Comparison of ENCODE assay signal across 20 cellular contexts in the genomic region with DNA sequence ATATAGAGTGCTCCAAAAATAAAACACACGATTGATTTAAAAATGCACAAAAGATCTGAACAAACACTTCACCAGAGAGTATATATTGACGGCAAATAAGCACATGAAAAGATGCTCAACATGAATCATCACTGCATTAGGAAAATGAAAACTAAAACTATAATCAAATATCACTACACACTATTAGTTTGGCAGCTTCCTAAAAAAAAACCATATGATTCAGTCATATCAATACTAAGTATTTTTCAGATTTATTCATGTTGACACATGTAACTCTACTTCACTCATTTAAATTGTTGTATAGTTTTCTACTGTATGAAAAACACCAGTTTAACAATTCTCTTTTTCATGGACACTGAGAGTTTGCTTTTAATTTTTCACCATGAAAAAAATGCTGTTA. TPM values are rescaled to one million over a fixed set of nuclear protein-coding genes. Genes with fewer than 3 reads are reported as not detected.
DNase-seq lines count a peak whose midpoint lies in the region; ATAC-seq, FAIRE-seq and TF ChIP-seq lines count a peak whose summit lies in the region.
"Had no signal": no experiment of that assay in that cellular context is flagged by ENCODE, and none has a peak within 500 bp of the region (broad histone marks: within the 10 kb centered on the region; RNA-seq: fewer than 3 reads in every experiment).

No MANE protein-coding gene starts in this region.

- no peak for TF ChIP-seq CTCF in GM23338 (conservative IDR thresholded peaks at IDR 0.05; ENCODE audit: low read depth in 2 of 2)
- TF ChIP-seq CTCF in breast epithelium (IDR thresholded peaks at IDR 0.05): no peak

- no peak for TF ChIP-seq POLR2A in breast epithelium (IDR thresholded peaks at IDR 0.05)

- H3K9me3 Mint-ChIP-seq in GM23338: peaks cover 5% of the 10 kb centered on the region; the same call in 2 of the 3 replicates

- no peak overlapping the region for H3K4me2 ChIP-seq in GM23338

- H2AFZ ChIP-seq in GM23338: no peak overlapping the region

- H3K4me1 ChIP-seq in GM23338 (ENCODE audit: insufficient read depth) (peaks cover 44% of the 10 kb centered on the region), small intestine (ENCODE audit: control insufficient read depth in 2 of 2, insufficient read depth in 1 of 2, low read depth in 1 of 2, low read length in 1 of 2) (no peaks in the 10 kb centered on the region), breast epithelium (no peaks in the 10 kb centered on the region)

- FAIRE-seq in HTR-8/SVneo (lab: Jason Lieb, UNC) (peak; percentile 80), small intestine (lab: Jason Lieb, UNC) (no peak)
- FAIRE-seq: H1 had no signal

- H3K4me3 Mint-ChIP-seq in GM23338: no peak overlapping the region
- H3K4me3 Mint-ChIP-seq: CD4-positive, CD25-positive, alpha-beta regulatory T cell; T-helper 1 cell treated with Interleukin-12 subunit alpha and Interleukin-12 subunit beta and Interleukin-4 antibody, amounts not matched to agents 30 μg/mL and 1 μg/mL, for 36 hours had no signal

- no peaks in the 10 kb centered on the region for H3F3A ChIP-seq in GM23338 (replicated peaks; ENCODE audit: low read depth)

- peaks cover 38% of the 10 kb centered on the region for H3K4me1 Mint-ChIP-seq in GM23338

- H3K9me2 ChIP-seq in GM23338 (ENCODE audit: insufficient read depth): no peaks in the 10 kb centered on the region

- H3K27me3 ChIP-seq in GM23338 (ENCODE audit: insufficient read depth): no peaks in the 10 kb centered on the region
- no peaks in the 10 kb centered on the region for H3K27me3 ChIP-seq in small intestine (ENCODE audit: control insufficient read depth in 2 of 2, insufficient read depth in 2 of 2, low read length in 2 of 2)
- H3K27me3 ChIP-seq in breast epithelium: no peaks in the 10 kb centered on the region

- peaks cover 11% of the 10 kb centered on the region; the same call in 1 of the 2 replicates for H3K36me3 ChIP-seq in GM23338 (ENCODE audit: insufficient read depth)
- H3K36me3 ChIP-seq in small intestine (ENCODE audit: control insufficient read depth in 2 of 2, insufficient read depth in 2 of 2, low read length in 2 of 2): no peaks in the 10 kb centered on the region
- H3K36me3 ChIP-seq in breast epithelium: no peaks in the 10 kb centered on the region

- H3K27ac Mint-ChIP-seq in GM23338: peak overlapping the region; percentile 26; the same call in 1 of the 2 replicates
- H3K27ac Mint-ChIP-seq: T-helper 1 cell treated with Interleukin-12 subunit alpha and Interleukin-12 subunit beta and Interleukin-4 antibody, amounts not matched to agents 30 μg/mL and 1 μg/mL, for 36 hours had no signal

- peaks cover 8% of the 10 kb centered on the region; the same call in 1 of the 2 replicates for H3K79me2 ChIP-seq in GM23338 (replicated peaks; ENCODE audit: insufficient read depth)

- peaks cover 37% of the 10 kb centered on the region for H3K36me3 Mint-ChIP-seq in GM23338 (ENCODE audit: low read depth)

- WGBS in small intestine, 3 donors: 46 to 75% (median 49%) methylated on average over 2 of the region's 2 CpGs

- no peaks in the 10 kb centered on the region for H4K20me1 ChIP-seq in GM23338 (replicated peaks; ENCODE audit: insufficient read depth)

- no peaks in the 10 kb centered on the region for H3K27me3 Mint-ChIP-seq in GM23338 (ENCODE audit: insufficient read depth, low read depth, poor library complexity)
- H3K27me3 Mint-ChIP-seq: CD4-positive, CD25-positive, alpha-beta regulatory T cell had no signal

- intact Hi-C loops in breast epithelium (cut with DNase I; ENCODE audit: low total_unique reads): no loop called here

- H3K9me3 ChIP-seq in small intestine (ENCODE audit: control insufficient read depth, low read depth): no peaks in the 10 kb centered on the region
- H3K9me3 ChIP-seq in breast epithelium: no peaks in the 10 kb centered on the region

- H3K27ac ChIP-seq in GM23338 (ENCODE audit: low read depth) (no peak overlapping the region; the same call in 1 of the 2 replicates), small intestine (ENCODE audit: low read depth in 1 of 2, low read length in 1 of 2) (no peak overlapping the region), breast epithelium (no peak overlapping the region)
- H3K27ac ChIP-seq: HL-60 had no signal

- DNase-seq in GM23338 (ENCODE audit: low spot score): no peak
- no peak for DNase-seq in HTR-8/SVneo (ENCODE audit: insufficient read length, low spot score)
- no peak for DNase-seq in SIG-M5 (lab: John Stamatoyannopoulos, UW)
- DNase-seq in NOMO-1 (lab: John Stamatoyannopoulos, UW; ENCODE audit: unreplicated experiment in 2 of 2): no peak
- no peak for DNase-seq in small intestine
- DNase-seq in breast epithelium (ENCODE audit: low spot score in 2 of 2): no peak
- DNase-seq: CD4-positive, CD25-positive, alpha-beta regulatory T cell; COR-L47; DND-41; KBM-7; MM.1S; NCI-H1092; NCI-H1436; NCI-H187 treated with DMSO at 0.1 percent for 48 hours; Right ventricle myocardium superior had no signal

- peak; percentile 56 for ATAC-seq in GM18858 (IDR thresholded peaks at IDR 0.05; ENCODE audit: unreplicated experiment)
- no peak for ATAC-seq in GM23338
- ATAC-seq: HCT116 had no signal

- H3K4me3 ChIP-seq in GM23338 (no peak overlapping the region), small intestine (ENCODE audit: low read depth in 1 of 2, low read length in 2 of 2) (no peak overlapping the region), breast epithelium (no peak overlapping the region)

TF ChIP-seq in GM23338, 12 proteins besides CTCF, POLR2A, EP300 and RAD21 (continues in another document):
- TF ChIP-seq EZH2 (IDR thresholded peaks at IDR 0.05; ENCODE audit: low read depth, unreplicated experiment) (no peak), CREB1 (CRISPR knock-in tag; IDR thresholded peaks at IDR 0.05; ENCODE audit: low read depth) (no peak), STAT1 (IDR thresholded peaks at IDR 0.05; ENCODE audit: unreplicated experiment) (no peak), NANOG (IDR thresholded peaks at IDR 0.05; ENCODE audit: borderline replicate concordance) (no peak), POLR2AphosphoS5 (IDR thresholded peaks at IDR 0.05; ENCODE audit: low read depth) (no peak)

RNA-seq across cellular contexts. Expression of a gene that starts 41.6 kb away (rescaled TPM):
- 55.9 and 69.3 TPM in 2 replicates for total RNA-seq in GM23338 (2014; rRNA removed; shearing (Covaris generic))
- polyA plus RNA-seq in GM23338 (2016; fragmentation: Nextera tagmentation; extraction: Ambion mirVana) (22.5 and 26.4 TPM in 2 replicates), small intestine (10 to 100 TPM in 1 of 3 donors, 1 to 10 TPM in 2; 6.8 to 12.5 (median 7.8) TPM)
- 10 to 100 TPM; 40.3 to 53.4 (median 48.9) TPM for total RNA-seq in breast epithelium

RNA-seq across cellular contexts. Expression of a gene that starts 41.7 kb away (rescaled TPM):
- total RNA-seq in GM23338 (2014; rRNA removed; shearing (Covaris generic)): 39.2 and 43.7 TPM in 2 replicates
- polyA plus RNA-seq in GM23338 (2016; fragmentation: Nextera tagmentation; extraction: Ambion mirVana) (23.5 and 27.2 TPM in 2 replicates), small intestine (10 to 100 TPM; 20.6 to 25.1 (median 23.0) TPM)
- 10 to 100 TPM; 24.6 to 33.5 (median 25.6) TPM for total RNA-seq in breast epithelium
